In genomic region chr1:224565186-224565585, GRCh38 we compare ENCODE assay signal across 11 cellular contexts. TPM values are rescaled to one million over a fixed set of nuclear protein-coding genes. Genes with fewer than 3 reads are reported as not detected.
DNase-seq lines count a peak whose midpoint lies in the region; ATAC-seq and TF ChIP-seq lines count a peak whose summit lies in the region.
"Had no signal": no experiment of that assay in that cellular context is flagged by ENCODE, and none has a peak within 500 bp of the region (broad histone marks: within the 10 kb centered on the region; RNA-seq: fewer than 3 reads in every experiment).

No MANE protein-coding gene starts in this region.

- no peak for TF ChIP-seq POLR2A in esophagus squamous epithelium (IDR thresholded peaks at IDR 0.05)

- H3K27me3 ChIP-seq in esophagus squamous epithelium = no peaks in the 10 kb centered on the region
- H3K27me3 ChIP-seq: cardiac muscle cell had no signal

- no peaks in the 10 kb centered on the region for H3K36me3 ChIP-seq in esophagus squamous epithelium
- H3K36me3 ChIP-seq: cardiac muscle cell had no signal

- peak overlapping the region; percentile 21 for H3K27ac Mint-ChIP-seq in Calu3 (ENCODE audit: unreplicated experiment)
- H3K27ac Mint-ChIP-seq in MCF 10A (ENCODE audit: low read depth, unreplicated experiment) = peak overlapping the region; percentile 53
- H3K27ac Mint-ChIP-seq in natural killer cell = no peak overlapping the region
- H3K27ac Mint-ChIP-seq: activated B cell treated with CpG ODN at 0.5 μM for 24 hours had no signal

- no peaks in the 10 kb centered on the region for H3K9me3 ChIP-seq in esophagus squamous epithelium

- H3K27me3 Mint-ChIP-seq in Calu3 (ENCODE audit: unreplicated experiment) (no peaks in the 10 kb centered on the region), MCF 10A (ENCODE audit: insufficient read depth, unreplicated experiment) (no peaks in the 10 kb centered on the region), natural killer cell (ENCODE audit: low read depth in 2 of 2) (peaks cover 0 to 5% of the 10 kb centered on the region in 2 donors)

- H3K4me3 ChIP-seq in esophagus squamous epithelium = no peak overlapping the region
- H3K4me3 ChIP-seq: cardiac muscle cell had no signal

- H3K4me1 ChIP-seq in esophagus squamous epithelium = peaks cover 0 to 19% (median 8%) of the 10 kb centered on the region in 3 donors

- ATAC-seq in natural killer cell = peak in 2 of 3 donors; percentile 41 to 47
- ATAC-seq in HG02763 (IDR thresholded peaks at IDR 0.05; ENCODE audit: unreplicated experiment) = no peak
- ATAC-seq in HG02571 (IDR thresholded peaks at IDR 0.05; ENCODE audit: unreplicated experiment) = no peak
- no peak for ATAC-seq in HG02973 (IDR thresholded peaks at IDR 0.05; ENCODE audit: unreplicated experiment)

- peak overlapping the region in 1 of 4 donors; percentile 19 for H3K27ac ChIP-seq in esophagus squamous epithelium
- H3K27ac ChIP-seq: cardiac muscle cell had no signal

- CTCF ChIA-PET in Calu3 (lab: Charles Lee) = interaction anchor here (0.6 to 1.3 kb wide), 6 partner anchors 22 to 357 kb away, joined by 3 to 7 read pairs (median 4); no protein-coding TSS in a partner anchor
- CTCF ChIA-PET in MCF 10A (lab: Yijun Ruan, JAX) = interaction anchor here (0.6 to 2.0 kb wide), 11 partner anchors 25 to 896 kb away, joined by 3 to 6 read pairs (median 4); no protein-coding TSS in a partner anchor

- 27 to 75% methylated on average over 2 to 5 of the region's 5 CpGs for WGBS in esophagus squamous epithelium, 2 donors

- H3K9me3 Mint-ChIP-seq in Calu3 (ENCODE audit: low read depth, unreplicated experiment) (peaks cover 5% of the 10 kb centered on the region), MCF 10A (ENCODE audit: unreplicated experiment) (no peaks in the 10 kb centered on the region), natural killer cell (no peaks in the 10 kb centered on the region)

- intact Hi-C loops in Calu3 (cut with micrococcal nuclease; ENCODE audit: unreplicated experiment) (no loop called here), MCF 10A (cut with micrococcal nuclease) (loop anchor here (1.0 to 5.0 kb wide), 4 partner anchors 28 to 133 kb away; partner anchors contain the start of gene WDR26), natural killer cell (cut with micrococcal nuclease) (loop anchor here (2.0 kb wide), 1 partner anchor 56 kb away; no protein-coding TSS in a partner anchor), esophagus squamous epithelium (cut with DNase I) (no loop called here)

- no TSS peak for BruUV-seq in Calu3 (replicated peaks; lab: Mats Ljungman, UMichigan)
- no TSS peak for BruUV-seq in MCF 10A (replicated peaks; lab: Mats Ljungman, UMichigan)

- peaks cover 19% of the 10 kb centered on the region for H3K4me1 Mint-ChIP-seq in Calu3 (ENCODE audit: low read depth, unreplicated experiment)
- H3K4me1 Mint-ChIP-seq in MCF 10A (ENCODE audit: insufficient read depth, unreplicated experiment) = peaks cover 30% of the 10 kb centered on the region
- H3K4me1 Mint-ChIP-seq in natural killer cell = no peaks in the 10 kb centered on the region
- H3K4me1 Mint-ChIP-seq: activated B cell treated with CpG ODN at 0.5 μM for 24 hours had no signal

- POLR2A ChIA-PET in MCF 10A (lab: Yijun Ruan, JAX) = interaction anchor here (0.6 to 1.2 kb wide), 7 partner anchors 21 to 360 kb away, joined by 3 to 7 read pairs (median 3); no protein-coding TSS in a partner anchor

- DNase-seq in Calu3 = peak; percentile 60
- DNase-seq in NCI-H226 = peak; percentile 37
- DNase-seq in MCF 10A (ENCODE audit: unreplicated experiment) = peak; percentile 100
- DNase-seq in natural killer cell = no peak
- DNase-seq in esophagus squamous epithelium (lab: John Stamatoyannopoulos, UW) = no peak
- DNase-seq: activated B cell treated with CpG ODN at 0.5 μM for 24 hours, NCI-H1092 had no signal

- H3K36me3 Mint-ChIP-seq in Calu3 (ENCODE audit: insufficient read depth, unreplicated experiment) = no peaks in the 10 kb centered on the region
- H3K36me3 Mint-ChIP-seq in MCF 10A (ENCODE audit: insufficient read depth, unreplicated experiment) = no peaks in the 10 kb centered on the region
- H3K36me3 Mint-ChIP-seq in natural killer cell = no peaks in the 10 kb centered on the region

- TF ChIP-seq CTCF in Calu3 (IDR thresholded peaks at IDR 0.05; ENCODE audit: unreplicated experiment) (no peak), MCF 10A (IDR thresholded peaks at IDR 0.05; ENCODE audit: unreplicated experiment) (no peak), natural killer cell (IDR thresholded peaks at IDR 0.05) (no peak), esophagus squamous epithelium (IDR thresholded peaks at IDR 0.05) (no peak)

- H3K4me3 Mint-ChIP-seq in Calu3 (ENCODE audit: low read depth, unreplicated experiment) (no peak overlapping the region), MCF 10A (ENCODE audit: unreplicated experiment) (peak overlapping the region; percentile 7), natural killer cell (no peak overlapping the region)
- H3K4me3 Mint-ChIP-seq: activated B cell treated with CpG ODN at 0.5 μM for 24 hours had no signal

RNA-seq across cellular contexts. Expression of gene CNIH3, which starts 50.9 kb away (rescaled TPM):
- total RNA-seq in Calu3 (2022) (2.1 and 3.1 TPM in 2 replicates), MCF 10A (2022) (3.4 and 3.6 TPM in 2 replicates), natural killer cell (1 to 10 TPM; 2.8 to 5.4 (median 5.0) TPM), esophagus squamous epithelium (1 to 10 TPM in 2 of 4 donors, under 1 TPM in 1, not detected in 1; 0.34 to 3.2 (median 1.2) TPM)

Comparison
In these comparisons a context has a peak if more than half of its experiments do, and no peak if none do; other contexts are left out.
1. DNase-seq: peak in Calu3 (single experiment), NCI-H226 (single experiment) and MCF 10A (single experiment); none in natural killer cell (single experiment) and esophagus squamous epithelium (single experiment).
2. H3K27ac Mint-ChIP-seq: peak in Calu3 (single experiment) and MCF 10A (single experiment); none in natural killer cell (0 of 2).
3. ATAC-seq: peak in natural killer cell (2 of 3); none in HG02763 (single experiment), HG02571 (single experiment) and HG02973 (single experiment).
4. intact Hi-C loops: an anchor here in MCF 10A (1.0 to 5.0 kb wide) and natural killer cell (2.0 kb wide); none called in Calu3 and esophagus squamous epithelium.